In the genomic region with DNA sequence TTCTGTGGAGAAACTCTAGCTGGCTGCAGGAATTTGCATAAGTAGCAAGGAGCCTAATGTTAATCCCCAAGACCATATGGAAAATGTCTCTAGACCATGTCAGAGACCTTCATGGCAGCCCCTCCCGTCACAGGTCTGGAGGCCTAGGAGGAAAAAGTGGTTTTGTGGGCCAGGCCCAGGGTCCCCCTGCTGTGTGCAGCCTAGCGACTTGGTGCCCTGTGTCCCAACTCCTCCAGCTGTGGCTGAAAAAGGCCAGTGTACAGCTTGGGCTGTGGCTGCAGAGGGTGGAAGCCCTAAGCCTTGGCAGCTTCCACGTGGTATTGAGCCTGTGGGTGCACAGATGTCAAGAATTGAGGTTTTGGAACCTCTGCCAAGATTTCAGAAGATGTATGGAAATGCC, we compare ENCODE assay signal across 20 cellular contexts.
DNase-seq lines count a peak whose midpoint lies in the region; TF ChIP-seq lines count a peak whose summit lies in the region.
"Had no signal": no experiment of that assay in that cellular context is flagged by ENCODE, and none has a peak within 500 bp of the region (broad histone marks: within the 10 kb centered on the region; RNA-seq: fewer than 3 reads in every experiment).

No MANE protein-coding gene starts in this region.

- DNase-seq in DMS 273 (lab: John Stamatoyannopoulos, UW; ENCODE audit: unreplicated experiment) (peak; percentile 82), HT1080 (ENCODE audit: low read depth) (peak; percentile 5), SJCRH30 (peak; percentile 4 to 10), dorsolateral prefrontal cortex (no peak), NCI-H2029 (lab: John Stamatoyannopoulos, UW) (no peak), NOMO-1 treated with DMSO at 0.1 percent for 48 hours (lab: John Stamatoyannopoulos, UW; ENCODE audit: unreplicated experiment) (no peak)
- DNase-seq: 8988T; ACHN; AML-193; C1 segment of cervical spinal cord; Calu3; CD4-positive, alpha-beta memory T cell; COR-L47; DMS79; EL; GF-D8; GOT3; HFFc6 had no signal

- no peaks in the 10 kb centered on the region for H3K4me1 ChIP-seq in SJCRH30
- H3K4me1 ChIP-seq: A549, HAP-1 had no signal

- no peak overlapping the region for H3K4me3 ChIP-seq in SJCRH30
- H3K4me3 ChIP-seq in dorsolateral prefrontal cortex: no peak overlapping the region
- H3K4me3 ChIP-seq: A549, HAP-1 had no signal

- no peak overlapping the region for H3K27ac ChIP-seq in SJCRH30
- no peak overlapping the region for H3K27ac ChIP-seq in dorsolateral prefrontal cortex
- H3K27ac ChIP-seq: A549 had no signal

- no peaks in the 10 kb centered on the region for H3K27me3 ChIP-seq in SJCRH30
- peaks cover 0 to 4% (median 0%) of the 10 kb centered on the region in 45 donors for H3K27me3 ChIP-seq in dorsolateral prefrontal cortex

- no peaks in the 10 kb centered on the region for H3K36me3 ChIP-seq in SJCRH30
- H3K36me3 ChIP-seq: HAP-1 had no signal

- intact Hi-C loops in dorsolateral prefrontal cortex (cut with DNase I): no loop called here

- no peak for TF ChIP-seq CTCF in dorsolateral prefrontal cortex (IDR thresholded peaks at IDR 0.05 in 54 of 56, conservative IDR thresholded peaks at IDR 0.05 in 2 of 56; ENCODE audit: low read depth in 1 of 56, partially characterized antibody in 56 of 56)

- H3K9me3 ChIP-seq in SJCRH30 (replicated peaks): no peaks in the 10 kb centered on the region
- H3K9me3 ChIP-seq: A549, HAP-1 had no signal

Comparison
In these comparisons a context has a peak if more than half of its experiments do, and no peak if none do; other contexts are left out.
1. DNase-seq: peak in DMS 273 (single experiment), HT1080 (single experiment) and SJCRH30 (2 of 2); none in dorsolateral prefrontal cortex (0 of 10), NCI-H2029 (single experiment) and NOMO-1 treated with DMSO at 0.1 percent for 48 hours (single experiment).